In the genomic region with DNA sequence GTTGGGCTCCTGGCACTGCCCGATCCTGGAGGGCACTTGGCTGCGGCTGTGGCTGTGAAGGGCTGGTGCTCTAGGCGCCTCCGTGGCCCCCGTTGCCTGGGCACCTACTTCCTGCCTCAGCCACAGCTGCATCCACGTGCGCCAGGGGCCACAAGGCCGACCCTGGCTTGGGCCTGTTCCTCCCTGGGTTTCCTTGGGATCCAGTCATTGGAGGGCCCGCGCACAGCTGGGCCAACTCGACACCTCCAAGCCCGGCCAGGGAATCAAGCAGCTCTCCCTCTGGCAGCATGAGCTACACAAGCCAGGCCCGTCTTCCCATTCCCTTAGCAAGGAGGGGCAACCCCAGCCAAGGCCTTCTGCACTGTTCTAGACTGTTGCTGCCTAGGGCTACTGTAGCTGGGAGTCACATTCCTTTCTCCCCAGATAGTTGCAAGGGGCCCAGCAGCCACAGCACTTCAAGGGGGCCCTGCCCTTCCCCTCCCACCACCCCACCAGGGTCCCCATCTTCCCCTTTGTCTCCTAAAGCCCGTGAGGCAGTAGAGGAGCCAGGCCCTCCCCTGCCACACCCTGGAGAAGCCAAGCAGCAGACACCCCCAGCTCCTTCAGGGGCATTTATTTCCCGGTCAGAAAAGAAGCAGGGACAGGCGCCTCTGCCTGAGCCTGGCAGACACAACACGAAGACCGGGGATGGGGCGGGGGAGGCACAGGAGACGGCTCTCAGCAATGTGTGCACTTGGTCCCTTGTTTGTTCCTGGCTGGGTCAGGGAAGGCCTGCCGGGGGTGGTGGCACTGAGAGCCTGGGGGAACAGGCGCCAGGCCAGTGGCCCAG, we compare ENCODE assay signal across 8 cellular contexts. TPM values are rescaled to one million over a fixed set of nuclear protein-coding genes. Genes with fewer than 3 reads are reported as not detected.
DNase-seq lines count a peak whose midpoint lies in the region; ATAC-seq, FAIRE-seq and TF ChIP-seq lines count a peak whose summit lies in the region.

No MANE protein-coding gene starts in this region.

- TF ChIP-seq CTCF in nephron progenitor cell (IDR thresholded peaks at IDR 0.05) = no peak

- peaks cover 90% of the 10 kb centered on the region for H3K36me3 Mint-ChIP-seq in effector memory CD8-positive, alpha-beta T cell (ENCODE audit: insufficient read depth)
- H3K36me3 Mint-ChIP-seq in nephron progenitor cell (ENCODE audit: low read depth) = peaks cover 12% of the 10 kb centered on the region

- peak; percentile 76 for TF ChIP-seq POLR2A in GM12891 (IDR thresholded peaks at IDR 0.05; ENCODE audit: low read depth, low read length)

- ATAC-seq in SK-N-SH treated with all-trans-retinoic acid at 6 μM for 48 hours = peak; percentile 22
- ATAC-seq in effector memory CD8-positive, alpha-beta T cell (replicated peaks) = no peak
- ATAC-seq in HG03025 (IDR thresholded peaks at IDR 0.05; ENCODE audit: low FRiP score, unreplicated experiment) = no peak
- no peak for ATAC-seq in HG02798 (IDR thresholded peaks at IDR 0.05; ENCODE audit: poor library complexity, unreplicated experiment)

- peak; percentile 48 for DNase-seq in A172 (ENCODE audit: low spot score)
- no peak for DNase-seq in GM12891 (ENCODE audit: insufficient read length, low spot score)
- peak in 1 of 3 experiments; percentile 30 for DNase-seq in effector memory CD8-positive, alpha-beta T cell
- DNase-seq in nephron progenitor cell = no peak
- no peak for DNase-seq in NCI-H1694 (lab: John Stamatoyannopoulos, UW)

- peak overlapping the region; percentile 80 to 97 for H3K27ac Mint-ChIP-seq in effector memory CD8-positive, alpha-beta T cell
- H3K27ac Mint-ChIP-seq in nephron progenitor cell = peak overlapping the region; percentile 91

- peak overlapping the region; percentile 49 to 61 for H3K4me3 Mint-ChIP-seq in effector memory CD8-positive, alpha-beta T cell
- peak overlapping the region; percentile 23 for H3K4me3 Mint-ChIP-seq in nephron progenitor cell

- no peaks in the 10 kb centered on the region for H3K9me3 Mint-ChIP-seq in effector memory CD8-positive, alpha-beta T cell
- no peaks in the 10 kb centered on the region for H3K9me3 Mint-ChIP-seq in nephron progenitor cell

- FAIRE-seq in GM12891 (lab: Jason Lieb, UNC) = no peak

- H3K27me3 Mint-ChIP-seq in effector memory CD8-positive, alpha-beta T cell = no peaks in the 10 kb centered on the region
- no peaks in the 10 kb centered on the region for H3K27me3 Mint-ChIP-seq in nephron progenitor cell (ENCODE audit: low read depth, poor library complexity)

- H3K4me1 Mint-ChIP-seq in effector memory CD8-positive, alpha-beta T cell (ENCODE audit: low read depth in 2 of 2) = peaks cover 31 to 33% of the 10 kb centered on the region in 2 donors
- peaks cover 65% of the 10 kb centered on the region for H3K4me1 Mint-ChIP-seq in nephron progenitor cell

TF ChIP-seq in GM12891, 5 proteins besides CTCF, POLR2A, EP300 and RAD21:
- TF ChIP-seq POU2F2 (IDR thresholded peaks at IDR 0.05; ENCODE audit: low read depth, low read length) (peak; percentile 40; the same call in 1 of the 2 replicates), POLR2AphosphoS5 (IDR thresholded peaks at IDR 0.05; ENCODE audit: low read depth, low read length) (no peak; the same call in 1 of the 2 replicates), TAF1 (IDR thresholded peaks at IDR 0.05; ENCODE audit: low read depth, low read length) (peak; percentile 44; the same call in 1 of the 2 replicates)

TF ChIP-seq in SK-N-SH treated with all-trans-retinoic acid at 6 μM for 48 hours, 23 proteins besides CTCF, POLR2A, EP300 and RAD21 (continues in another document):
- TF ChIP-seq ZNF8 (CRISPR knock-in tag; IDR thresholded peaks at IDR 0.05) = no peak; the same call in 1 of the 2 replicates
- TF ChIP-seq, protein P1, sequence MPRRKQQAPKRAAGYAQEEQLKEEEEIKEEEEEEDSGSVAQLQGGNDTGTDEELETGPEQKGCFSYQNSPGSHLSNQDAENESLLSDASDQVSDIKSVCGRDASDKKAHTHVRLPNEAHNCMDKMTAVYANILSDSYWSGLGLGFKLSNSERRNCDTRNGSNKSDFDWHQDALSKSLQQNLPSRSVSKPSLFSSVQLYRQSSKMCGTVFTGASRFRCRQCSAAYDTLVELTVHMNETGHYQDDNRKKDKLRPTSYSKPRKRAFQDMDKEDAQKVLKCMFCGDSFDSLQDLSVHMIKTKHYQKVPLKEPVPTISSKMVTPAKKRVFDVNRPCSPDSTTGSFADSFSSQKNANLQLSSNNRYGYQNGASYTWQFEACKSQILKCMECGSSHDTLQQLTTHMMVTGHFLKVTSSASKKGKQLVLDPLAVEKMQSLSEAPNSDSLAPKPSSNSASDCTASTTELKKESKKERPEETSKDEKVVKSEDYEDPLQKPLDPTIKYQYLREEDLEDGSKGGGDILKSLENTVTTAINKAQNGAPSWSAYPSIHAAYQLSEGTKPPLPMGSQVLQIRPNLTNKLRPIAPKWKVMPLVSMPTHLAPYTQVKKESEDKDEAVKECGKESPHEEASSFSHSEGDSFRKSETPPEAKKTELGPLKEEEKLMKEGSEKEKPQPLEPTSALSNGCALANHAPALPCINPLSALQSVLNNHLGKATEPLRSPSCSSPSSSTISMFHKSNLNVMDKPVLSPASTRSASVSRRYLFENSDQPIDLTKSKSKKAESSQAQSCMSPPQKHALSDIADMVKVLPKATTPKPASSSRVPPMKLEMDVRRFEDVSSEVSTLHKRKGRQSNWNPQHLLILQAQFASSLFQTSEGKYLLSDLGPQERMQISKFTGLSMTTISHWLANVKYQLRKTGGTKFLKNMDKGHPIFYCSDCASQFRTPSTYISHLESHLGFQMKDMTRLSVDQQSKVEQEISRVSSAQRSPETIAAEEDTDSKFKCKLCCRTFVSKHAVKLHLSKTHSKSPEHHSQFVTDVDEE (CRISPR knock-in tag; IDR thresholded peaks at IDR 0.05) = no peak
- no peak; the same call in none of the 2 replicates for TF ChIP-seq RARB (CRISPR knock-in tag; IDR thresholded peaks at IDR 0.05)
- TF ChIP-seq ESRRG (CRISPR knock-in tag; IDR thresholded peaks at IDR 0.05) = peak; percentile 91
- TF ChIP-seq CSDC2 (CRISPR knock-in tag; IDR thresholded peaks at IDR 0.05) = no peak; the same call in none of the 2 replicates
- TF ChIP-seq, protein P2, sequence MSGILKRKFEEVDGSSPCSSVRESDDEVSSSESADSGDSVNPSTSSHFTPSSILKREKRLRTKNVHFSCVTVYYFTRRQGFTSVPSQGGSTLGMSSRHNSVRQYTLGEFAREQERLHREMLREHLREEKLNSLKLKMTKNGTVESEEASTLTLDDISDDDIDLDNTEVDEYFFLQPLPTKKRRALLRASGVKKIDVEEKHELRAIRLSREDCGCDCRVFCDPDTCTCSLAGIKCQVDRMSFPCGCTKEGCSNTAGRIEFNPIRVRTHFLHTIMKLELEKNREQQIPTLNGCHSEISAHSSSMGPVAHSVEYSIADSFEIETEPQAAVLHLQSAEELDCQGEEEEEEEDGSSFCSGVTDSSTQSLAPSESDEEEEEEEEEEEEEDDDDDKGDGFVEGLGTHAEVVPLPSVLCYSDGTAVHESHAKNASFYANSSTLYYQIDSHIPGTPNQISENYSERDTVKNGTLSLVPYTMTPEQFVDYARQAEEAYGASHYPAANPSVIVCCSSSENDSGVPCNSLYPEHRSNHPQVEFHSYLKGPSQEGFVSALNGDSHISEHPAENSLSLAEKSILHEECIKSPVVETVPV (CRISPR knock-in tag; IDR thresholded peaks at IDR 0.05) = peak; percentile 39; the same call in 1 of the 2 replicates
- no peak for TF ChIP-seq ISL1 (CRISPR knock-in tag; IDR thresholded peaks at IDR 0.05)
- peak; percentile 62 for TF ChIP-seq TOX (CRISPR knock-in tag; IDR thresholded peaks at IDR 0.05; ENCODE audit: borderline replicate concordance)
- TF ChIP-seq, protein P3, sequence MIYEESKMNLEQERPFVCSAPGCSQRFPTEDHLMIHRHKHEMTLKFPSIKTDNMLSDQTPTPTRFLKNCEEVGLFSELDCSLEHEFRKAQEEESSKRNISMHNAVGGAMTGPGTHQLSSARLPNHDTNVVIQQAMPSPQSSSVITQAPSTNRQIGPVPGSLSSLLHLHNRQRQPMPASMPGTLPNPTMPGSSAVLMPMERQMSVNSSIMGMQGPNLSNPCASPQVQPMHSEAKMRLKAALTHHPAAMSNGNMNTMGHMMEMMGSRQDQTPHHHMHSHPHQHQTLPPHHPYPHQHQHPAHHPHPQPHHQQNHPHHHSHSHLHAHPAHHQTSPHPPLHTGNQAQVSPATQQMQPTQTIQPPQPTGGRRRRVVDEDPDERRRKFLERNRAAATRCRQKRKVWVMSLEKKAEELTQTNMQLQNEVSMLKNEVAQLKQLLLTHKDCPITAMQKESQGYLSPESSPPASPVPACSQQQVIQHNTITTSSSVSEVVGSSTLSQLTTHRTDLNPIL (CRISPR knock-in tag; IDR thresholded peaks at IDR 0.05; ENCODE audit: low read depth) = no peak; the same call in 1 of the 2 replicates
- 0 out of 2 replicates have a peak, but pooled peaks have one; percentile 35 for TF ChIP-seq ZFP30 (CRISPR knock-in tag; IDR thresholded peaks at IDR 0.05)
- 0 out of 2 replicates have a peak, but pooled peaks have one; percentile 24 for TF ChIP-seq PPARA (CRISPR knock-in tag; IDR thresholded peaks at IDR 0.05; ENCODE audit: borderline replicate concordance)
- TF ChIP-seq OSR1 (CRISPR knock-in tag; IDR thresholded peaks at IDR 0.05) = no peak
- no peak for TF ChIP-seq BACH2 (CRISPR knock-in tag; IDR thresholded peaks at IDR 0.05; ENCODE audit: borderline replicate concordance)
- peak; percentile 18; the same call in 1 of the 2 replicates for TF ChIP-seq SNAI2 (CRISPR knock-in tag; IDR thresholded peaks at IDR 0.05)
- no peak for TF ChIP-seq TCF4 (CRISPR knock-in tag; IDR thresholded peaks at IDR 0.05; ENCODE audit: borderline replicate concordance)

RNA-seq across cellular contexts. Expression of gene ARHGDIA, which starts 3.8 kb away (rescaled TPM):
- total RNA-seq in A172 (2014; rRNA removed; shearing (Covaris generic)) = 173 and 183 TPM in 2 replicates
- 203 TPM for polyA plus RNA-seq in GM12891 (2012; ENCODE audit: low read depth, missing spikeins)

RNA-seq across cellular contexts. Expression of gene P4HB, which starts 7.0 kb away (rescaled TPM):
- total RNA-seq in A172 (2014; rRNA removed; shearing (Covaris generic)) = 1,091 and 1,235 TPM in 2 replicates
- polyA plus RNA-seq in GM12891 (2012; ENCODE audit: low read depth, missing spikeins) = 414 TPM

RNA-seq across cellular contexts. Expression of gene ALYREF, which starts 24.0 kb away (rescaled TPM):
- 376 and 393 TPM in 2 replicates for total RNA-seq in A172 (2014; rRNA removed; shearing (Covaris generic))
- 112 TPM for polyA plus RNA-seq in GM12891 (2012; ENCODE audit: low read depth, missing spikeins)

RNA-seq across cellular contexts. Expression of gene ANAPC11, which starts 24.2 kb away (rescaled TPM):
- 207 and 245 TPM in 2 replicates for total RNA-seq in A172 (2014; rRNA removed; shearing (Covaris generic))
- 183 TPM for polyA plus RNA-seq in GM12891 (2012; ENCODE audit: low read depth, missing spikeins)

RNA-seq across cellular contexts. Expression of gene PPP1R27, which starts 32.5 kb away (rescaled TPM):
- not detected in 2 replicates for total RNA-seq in A172 (2014; rRNA removed; shearing (Covaris generic))
- polyA plus RNA-seq in GM12891 (2012; ENCODE audit: low read depth, missing spikeins) = 2.4 TPM
